In genomic region chr6:29800254-29800653, GRCh38 we compare ENCODE assay signal across 32 cellular contexts. TPM values are rescaled to one million over a fixed set of nuclear protein-coding genes. Genes with fewer than 3 reads are reported as not detected.
"Had no signal": no experiment of that assay in that cellular context is flagged by ENCODE, and none has a peak within 500 bp of the region (broad histone marks: within the 10 kb centered on the region; RNA-seq: fewer than 3 reads in every experiment).

No MANE protein-coding gene starts in this region.

- H3K4me1 ChIP-seq: stomach, suprapubic skin, testis, thyroid gland, tibial artery, tibial nerve, transverse colon, upper lobe of left lung, upper lobe of right lung, uterus, vagina had no signal

- H3K27me3 ChIP-seq: testis, thyroid gland, tibial nerve, upper lobe of left lung, upper lobe of right lung, uterus, vagina had no signal

- H3K27ac ChIP-seq: stomach, suprapubic skin, testis, thoracic aorta, thyroid gland, tibial artery, tibial nerve, transverse colon, upper lobe of left lung, upper lobe of right lung, uterus, vagina had no signal

- H3K4me1 Mint-ChIP-seq: stimulated activated effector memory CD8-positive, alpha-beta T cell treated with anti-CD3 and anti-CD28 coated beads, Interleukin-12 subunit alpha, Interleukin-12 subunit beta, amount 100 ng/mL, for 72 hours; stimulated activated memory B cell treated with anti-CD40 and anti-IgM and Interleukin-4, amounts not matched to agents 10 μg/mL and 1 μg/mL and 100 μg/mL, for 72 hours; stimulated activated naive B cell treated with anti-CD40 and anti-IgM and Interleukin-4, amounts not matched to agents 10 μg/mL and 1 μg/mL and 100 μg/mL, for 72 hours; stimulated activated naive CD8-positive, alpha-beta T cell treated with anti-CD3 and anti-CD28 coated beads, Interleukin-15, amount 100 ng/mL, for 72 hours had no signal

- H3K36me3 Mint-ChIP-seq: stimulated activated effector memory CD8-positive, alpha-beta T cell treated with anti-CD3 and anti-CD28 coated beads, Interleukin-12 subunit alpha, Interleukin-12 subunit beta, amount 100 ng/mL, for 72 hours; stimulated activated memory B cell treated with anti-CD40 and anti-IgM and Interleukin-4, amounts not matched to agents 10 μg/mL and 1 μg/mL and 100 μg/mL, for 72 hours; type B pancreatic cell had no signal

- H3K9me3 ChIP-seq: stomach, suprapubic skin, testis, thoracic aorta, thyroid gland, tibial artery, transverse colon, upper lobe of left lung, upper lobe of right lung, uterus, vagina had no signal

- H3K27ac Mint-ChIP-seq: stimulated activated effector memory CD8-positive, alpha-beta T cell treated with anti-CD3 and anti-CD28 coated beads, Interleukin-12 subunit alpha, Interleukin-12 subunit beta, amount 100 ng/mL, for 72 hours; stimulated activated memory B cell treated with anti-CD40 and anti-IgM and Interleukin-4, amounts not matched to agents 10 μg/mL and 1 μg/mL and 100 μg/mL, for 72 hours; stimulated activated naive B cell treated with anti-CD40 and anti-IgM and Interleukin-4, amounts not matched to agents 10 μg/mL and 1 μg/mL and 100 μg/mL, for 72 hours; stimulated activated naive CD8-positive, alpha-beta T cell treated with anti-CD3 and anti-CD28 coated beads, Interleukin-15, amount 100 ng/mL, for 72 hours; stimulated activated naive CD8-positive, alpha-beta T cell treated with anti-CD3 and anti-CD28 coated beads, Interleukin-15, Interleukin-2, amounts not matched to agents 100 ng/mL and 50 ng/mL, for 24 hours; type B pancreatic cell had no signal

- DNase-seq: stimulated activated CD4-positive, alpha-beta T cell treated with anti-CD3 and anti-CD28 coated beads, Interleukin-2, amount 100 ng/mL, for 48 hours; stimulated activated CD4-positive, alpha-beta T cell treated with anti-CD3 and anti-CD28 coated beads, Interleukin-4, amount 100 ng/mL, for 1 hour; stimulated activated CD4-positive, alpha-beta T cell treated with anti-CD3 and anti-CD28 coated beads, Interleukin-4, amount 100 ng/mL, for 24 hours; stimulated activated CD4-positive, alpha-beta T cell treated with anti-CD3 and anti-CD28 coated beads, Interleukin-4, amount 100 ng/mL, for 4 hours; stimulated activated CD8-positive, alpha-beta memory T cell treated with anti-CD3 and anti-CD28 coated beads, Interleukin-4, amount 100 ng/mL, for 48 hours; stimulated activated naive B cell treated with anti-CD40 and anti-IgM and Interleukin-4, amounts not matched to agents 10 μg/mL and 1 μg/mL and 100 μg/mL, for 72 hours; stimulated activated naive CD4-positive, alpha-beta T cell; stimulated activated naive CD4-positive, alpha-beta T cell treated with Interleukin-2 at 50 U/mL for 16 hours; stimulated activated naive CD8-positive, alpha-beta T cell treated with anti-CD3 and anti-CD28 coated beads, Interleukin-15, amount 100 ng/mL, for 72 hours; stimulated activated naive CD8-positive, alpha-beta T cell treated with anti-CD3 and anti-CD28 coated beads, Interleukin-15, Interleukin-2, amounts not matched to agents 100 U/mL and 50 U/mL, for 24 hours; stomach; substantia nigra; testis; thyroid gland; tibial artery; transverse colon; trophoblast cell; upper lobe of right lung; uterus had no signal

- H3K4me3 Mint-ChIP-seq: stimulated activated effector memory CD8-positive, alpha-beta T cell treated with anti-CD3 and anti-CD28 coated beads, Interleukin-12 subunit alpha, Interleukin-12 subunit beta, amount 100 ng/mL, for 72 hours; stimulated activated memory B cell treated with anti-CD40 and anti-IgM and Interleukin-4, amounts not matched to agents 10 μg/mL and 1 μg/mL and 100 μg/mL, for 72 hours; stimulated activated naive B cell treated with anti-CD40 and anti-IgM and Interleukin-4, amounts not matched to agents 10 μg/mL and 1 μg/mL and 100 μg/mL, for 72 hours; stimulated activated naive CD8-positive, alpha-beta T cell treated with anti-CD3 and anti-CD28 coated beads, Interleukin-15, amount 100 ng/mL, for 72 hours; stimulated activated naive CD8-positive, alpha-beta T cell treated with anti-CD3 and anti-CD28 coated beads, Interleukin-15, Interleukin-2, amounts not matched to agents 100 ng/mL and 50 ng/mL, for 24 hours; type B pancreatic cell had no signal

- H3K9me3 Mint-ChIP-seq: stimulated activated effector memory CD8-positive, alpha-beta T cell treated with anti-CD3 and anti-CD28 coated beads, Interleukin-12 subunit alpha, Interleukin-12 subunit beta, amount 100 ng/mL, for 72 hours; stimulated activated naive B cell treated with anti-CD40 and anti-IgM and Interleukin-4, amounts not matched to agents 10 μg/mL and 1 μg/mL and 100 μg/mL, for 72 hours; stimulated activated naive CD8-positive, alpha-beta T cell treated with anti-CD3 and anti-CD28 coated beads, Interleukin-15, amount 100 ng/mL, for 72 hours; stimulated activated naive CD8-positive, alpha-beta T cell treated with anti-CD3 and anti-CD28 coated beads, Interleukin-15, Interleukin-2, amounts not matched to agents 100 ng/mL and 50 ng/mL, for 24 hours had no signal

- H3K36me3 ChIP-seq: stomach, suprapubic skin, thoracic aorta, thyroid gland, tibial artery, tibial nerve, transverse colon, upper lobe of left lung, upper lobe of right lung, uterus, vagina had no signal

- H3K4me3 ChIP-seq: stomach, suprapubic skin, testis, thoracic aorta, thyroid gland, tibial artery, tibial nerve, transverse colon, upper lobe of left lung, upper lobe of right lung, uterus, vagina had no signal

RNA-seq across cellular contexts. Expression of gene HLA-G, which starts 27.4 kb away (rescaled TPM):
- total RNA-seq: stomach, subcutaneous adipose tissue, temporal lobe, tibial nerve, transverse colon, ureter, urinary bladder, vagina had no signal
- polyA plus RNA-seq: urinary bladder had no signal
